Comparison of ENCODE assay signal across 8 cellular contexts in the genomic region with DNA sequence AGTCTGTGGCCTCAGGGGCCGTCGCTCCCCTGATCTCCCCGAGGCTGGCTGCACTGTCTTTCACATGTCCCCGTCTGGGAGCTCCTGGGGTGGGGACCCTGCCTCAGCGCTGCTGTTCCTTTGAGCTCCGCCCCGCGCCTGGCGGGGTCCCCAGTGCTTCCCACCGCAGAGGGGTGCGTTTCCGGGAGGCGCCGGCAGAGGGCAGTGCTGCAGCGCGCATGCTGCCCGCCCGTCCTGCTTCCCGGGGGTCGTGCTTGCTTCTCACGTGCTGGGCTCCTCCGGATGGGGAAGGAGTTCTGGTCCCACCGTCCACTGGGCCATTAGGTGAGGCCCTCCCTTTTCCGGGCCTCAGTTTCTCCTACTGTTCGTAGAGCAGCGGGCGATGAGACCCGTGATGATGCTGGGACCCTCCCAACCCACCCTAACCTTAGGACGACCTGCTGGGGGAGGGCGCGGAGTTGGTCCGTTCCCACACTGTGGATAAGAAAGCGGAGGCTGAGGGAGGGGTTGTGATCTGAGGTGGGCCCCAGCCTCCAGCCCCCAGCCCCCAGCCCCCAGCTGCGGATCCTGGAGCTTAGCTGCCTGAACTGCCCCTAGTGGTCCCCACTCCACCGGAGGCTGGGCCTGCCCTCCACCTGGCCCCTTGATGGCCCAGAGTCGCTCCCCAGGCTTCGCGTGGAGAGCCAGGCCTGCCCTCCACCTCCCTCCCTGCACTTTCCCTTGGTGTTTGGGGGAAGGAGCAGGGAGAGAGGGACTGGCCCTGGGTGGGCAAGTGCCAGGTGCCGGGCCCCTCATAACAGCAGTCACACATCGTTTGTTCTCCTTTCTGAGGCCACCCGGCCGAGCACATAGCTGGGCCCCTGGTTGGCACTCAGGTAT. TPM values are rescaled to one million over a fixed set of nuclear protein-coding genes. Genes with fewer than 3 reads are reported as not detected.
DNase-seq lines count a peak whose midpoint lies in the region; ATAC-seq and TF ChIP-seq lines count a peak whose summit lies in the region.

No MANE protein-coding gene starts in this region.

- H3K4me3 ChIP-seq in PC-9: no peak overlapping the region
- H3K4me3 ChIP-seq in adipocyte (ENCODE audit: low read length): no peak overlapping the region

- H3K36me3 Mint-ChIP-seq in stimulated activated effector memory CD8-positive, alpha-beta T cell treated with anti-CD3 and anti-CD28 coated beads, Interleukin-12 subunit alpha, Interleukin-12 subunit beta, amount 100 ng/mL, for 72 hours: no peaks in the 10 kb centered on the region

- H3K4me3 Mint-ChIP-seq in stimulated activated effector memory CD8-positive, alpha-beta T cell treated with anti-CD3 and anti-CD28 coated beads, Interleukin-12 subunit alpha, Interleukin-12 subunit beta, amount 100 ng/mL, for 72 hours: no peak overlapping the region

- no peak for ATAC-seq in stimulated activated effector memory CD8-positive, alpha-beta T cell treated with anti-CD3 and anti-CD28 coated beads, Interleukin-12 subunit alpha, Interleukin-12 subunit beta, amount 100 ng/mL, for 72 hours
- ATAC-seq in HG03439 (IDR thresholded peaks at IDR 0.05; ENCODE audit: unreplicated experiment): no peak

- H3K4me2 ChIP-seq in PC-9: no peak overlapping the region

- TF ChIP-seq CTCF in PC-9 (conservative IDR thresholded peaks at IDR 0.05): peak; percentile 50

- no peaks in the 10 kb centered on the region for H3K27me3 ChIP-seq in PC-9 (ENCODE audit: insufficient read depth, low read depth)
- H3K27me3 ChIP-seq in adipocyte (replicated peaks; ENCODE audit: control insufficient read depth, insufficient read depth, low read length): peaks cover 4% of the 10 kb centered on the region

- intact Hi-C loops in PC-9 (cut with micrococcal nuclease; ENCODE audit: unreplicated experiment): no loop called here

- no peak overlapping the region for H3K27ac Mint-ChIP-seq in stimulated activated effector memory CD8-positive, alpha-beta T cell treated with anti-CD3 and anti-CD28 coated beads, Interleukin-12 subunit alpha, Interleukin-12 subunit beta, amount 100 ng/mL, for 72 hours

- no TSS peak for BruUV-seq in PC-9 (replicated peaks; lab: Mats Ljungman, UMichigan)

- no peaks in the 10 kb centered on the region for H4K20me1 ChIP-seq in PC-9 (ENCODE audit: insufficient read depth)

- H3K9me2 ChIP-seq in PC-9 (ENCODE audit: insufficient read depth): no peaks in the 10 kb centered on the region

- H3K9me3 Mint-ChIP-seq in stimulated activated effector memory CD8-positive, alpha-beta T cell treated with anti-CD3 and anti-CD28 coated beads, Interleukin-12 subunit alpha, Interleukin-12 subunit beta, amount 100 ng/mL, for 72 hours: no peaks in the 10 kb centered on the region

- H3K9ac ChIP-seq in adipocyte (ENCODE audit: low read length): no peak overlapping the region

- H3F3A ChIP-seq in PC-9 (ENCODE audit: insufficient read depth, low read depth): no peaks in the 10 kb centered on the region

- no peaks in the 10 kb centered on the region for H3K4me1 Mint-ChIP-seq in stimulated activated effector memory CD8-positive, alpha-beta T cell treated with anti-CD3 and anti-CD28 coated beads, Interleukin-12 subunit alpha, Interleukin-12 subunit beta, amount 100 ng/mL, for 72 hours

- H3K27ac ChIP-seq in PC-9: no peak overlapping the region

- no peak overlapping the region for H2AFZ ChIP-seq in PC-9

- no peaks in the 10 kb centered on the region for H3K36me3 ChIP-seq in PC-9 (ENCODE audit: low read depth)
- peaks cover 9% of the 10 kb centered on the region for H3K36me3 ChIP-seq in adipocyte (ENCODE audit: control insufficient read depth, insufficient read depth, low read length, severe bottlenecking)

- CTCF ChIA-PET in PC-9 (lab: Charles Lee): interaction anchor here (0.5 to 0.6 kb wide), 2 partner anchors 55 to 225 kb away, joined by 3 read pairs; no protein-coding TSS in a partner anchor

- POLR2A ChIA-PET in PC-9 (lab: Charles Lee; ENCODE audit: unreplicated experiment): no interaction called here

- no peaks in the 10 kb centered on the region for H3K79me2 ChIP-seq in PC-9 (ENCODE audit: low read depth)

- DNase-seq in NCI-H345 (lab: John Stamatoyannopoulos, UW) (peak; percentile 4), NCI-H345 treated with DMSO at 0.1 percent for 48 hours (lab: John Stamatoyannopoulos, UW; ENCODE audit: unreplicated experiment) (no peak), PC-9 (no peak), adipocyte (ENCODE audit: low read depth) (peak; percentile 63), kidney tubule cell (ENCODE audit: low spot score) (peak; percentile 8), NCI-H510A (lab: John Stamatoyannopoulos, UW) (no peak)
- DNase-seq in stimulated activated effector memory CD8-positive, alpha-beta T cell treated with anti-CD3 and anti-CD28 coated beads, Interleukin-12 subunit alpha, Interleukin-12 subunit beta, amount 100 ng/mL, for 72 hours (ENCODE audit: low spot score in 2 of 2): peak; percentile 44 to 74

- H3K9me3 ChIP-seq in PC-9 (ENCODE audit: insufficient read depth, low read depth) (no peaks in the 10 kb centered on the region), adipocyte (ENCODE audit: control insufficient read depth, low read length) (no peaks in the 10 kb centered on the region)

- no peaks in the 10 kb centered on the region for H3K4me1 ChIP-seq in PC-9 (replicated peaks; ENCODE audit: insufficient read depth)
- no peaks in the 10 kb centered on the region for H3K4me1 ChIP-seq in adipocyte (ENCODE audit: control insufficient read depth, insufficient read depth, low read length)

RNA-seq across cellular contexts. Expression of a gene that starts 15.3 kb away (rescaled TPM):
- 9.1 and 12.1 TPM in 2 replicates for total RNA-seq in PC-9 (2021)

RNA-seq across cellular contexts. Expression of a gene that starts 27.6 kb away (rescaled TPM):
- total RNA-seq in PC-9 (2021): 56.6 and 68.2 TPM in 2 replicates

Comparison
In these comparisons a context has a peak if more than half of its experiments do, and no peak if none do; other contexts are left out.
1. DNase-seq: peak in NCI-H345 (single experiment), adipocyte (single experiment), kidney tubule cell (single experiment) and stimulated activated effector memory CD8-positive, alpha-beta T cell treated with anti-CD3 and anti-CD28 coated beads, Interleukin-12 subunit alpha, Interleukin-12 subunit beta, amount 100 ng/mL, for 72 hours (2 of 2); none in NCI-H345 treated with DMSO at 0.1 percent for 48 hours (single experiment), PC-9 (0 of 2) and NCI-H510A (single experiment).